In the genomic region with DNA sequence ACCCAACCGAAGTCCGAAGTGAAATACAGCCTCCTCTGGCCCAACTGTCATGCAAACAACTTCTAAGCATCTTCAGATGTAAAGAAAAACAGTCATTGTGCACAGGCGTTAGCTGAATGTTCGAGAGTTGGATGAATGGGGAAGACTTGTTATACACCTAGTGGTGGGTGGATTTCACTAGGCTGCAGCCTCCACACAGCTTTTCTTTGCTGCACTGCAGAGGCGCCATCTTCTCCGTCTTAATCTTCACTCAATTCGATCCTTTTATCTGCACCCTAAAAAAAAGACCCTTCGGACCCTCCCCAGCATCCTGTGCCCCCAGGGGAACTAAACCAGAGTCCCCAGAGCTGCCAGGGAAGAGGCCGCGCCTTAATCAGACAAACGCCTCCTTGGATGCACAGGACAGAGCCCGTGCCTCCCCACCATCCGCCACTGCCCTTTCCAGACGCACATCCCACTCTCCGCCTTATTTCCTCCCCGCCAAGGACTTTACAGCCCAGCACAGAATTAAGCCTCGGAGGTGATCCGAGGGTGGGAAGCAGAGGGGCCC, we compare ENCODE assay signal across 8 cellular contexts. TPM values are rescaled to one million over a fixed set of nuclear protein-coding genes. Genes with fewer than 3 reads are reported as not detected.
A peak's percentile ranks its signal among the peaks of the same experiment; 100 is the strongest.
DNase-seq lines count a peak whose midpoint lies in the region; ATAC-seq, FAIRE-seq and TF ChIP-seq lines count a peak whose summit lies in the region.

No MANE protein-coding gene starts in this region.

- peak overlapping the region; percentile 92 for H3K4me2 ChIP-seq in astrocyte (ENCODE audit: low read length)

- FAIRE-seq in astrocyte (lab: Jason Lieb, UNC): peak; percentile 50
- no peak for FAIRE-seq in GM12891 (lab: Jason Lieb, UNC)

- H3K4me1 ChIP-seq in SJCRH30: peaks cover 16% of the 10 kb centered on the region
- H3K4me1 ChIP-seq in astrocyte (ENCODE audit: insufficient read depth, low read length): peaks cover 24% of the 10 kb centered on the region
- peaks cover 19% of the 10 kb centered on the region for H3K4me1 ChIP-seq in rectal smooth muscle tissue (ENCODE audit: control insufficient read depth, insufficient read depth, low read length)

- H3K36me3 ChIP-seq in SJCRH30: peaks cover 11% of the 10 kb centered on the region
- no peaks in the 10 kb centered on the region for H3K36me3 ChIP-seq in astrocyte (ENCODE audit: insufficient read depth, low read length)
- H3K36me3 ChIP-seq in rectal smooth muscle tissue (ENCODE audit: control insufficient read depth, insufficient read depth, low read length): no peaks in the 10 kb centered on the region

- H3K27me3 Mint-ChIP-seq in astrocyte (ENCODE audit: low read depth, unreplicated experiment): peaks cover 4% of the 10 kb centered on the region

- H3K27ac Mint-ChIP-seq in astrocyte (ENCODE audit: unreplicated experiment): peak overlapping the region; percentile 83

- H3K9me3 Mint-ChIP-seq in astrocyte (ENCODE audit: unreplicated experiment): no peaks in the 10 kb centered on the region

- H3K9ac ChIP-seq in astrocyte (ENCODE audit: low read length): peak overlapping the region; percentile 91
- peak overlapping the region; percentile 64 for H3K9ac ChIP-seq in rectal smooth muscle tissue (ENCODE audit: low read length)

- H3K4me3 Mint-ChIP-seq in astrocyte (ENCODE audit: unreplicated experiment): peak overlapping the region; percentile 96

- TF ChIP-seq CTCF in LNCAP (IDR thresholded peaks at IDR 0.05): 0 out of 2 replicates have a peak, but pooled peaks have one; percentile 16
- TF ChIP-seq CTCF in astrocyte (IDR thresholded peaks at IDR 0.05; ENCODE audit: insufficient read depth, low read depth, low read length): peak; percentile 57

- TF ChIP-seq POLR2A in GM12891 (IDR thresholded peaks at IDR 0.05; ENCODE audit: low read depth, low read length): no peak

- peak; percentile 51 for ATAC-seq in GM21737 (IDR thresholded peaks at IDR 0.05; ENCODE audit: unreplicated experiment)

- H2AFZ ChIP-seq in astrocyte (ENCODE audit: low read depth, low read length): peak overlapping the region; percentile 91

- H3K27ac ChIP-seq in SJCRH30 (peak overlapping the region; percentile 90), astrocyte (ENCODE audit: low read depth, low read length) (peak overlapping the region; percentile 75), rectal smooth muscle tissue (ENCODE audit: low read depth, low read length) (peak overlapping the region; percentile 88)

- H3K4me3 ChIP-seq in SJCRH30: peak overlapping the region; percentile 98
- H3K4me3 ChIP-seq in astrocyte (ENCODE audit: insufficient read depth, low read depth, low read length): peak overlapping the region; percentile 79
- H3K4me3 ChIP-seq in rectal smooth muscle tissue (ENCODE audit: low read length): peak overlapping the region; percentile 88

- peak; percentile 20 for DNase-seq in DMS153 (lab: John Stamatoyannopoulos, UW)
- DNase-seq in SJCRH30: peak; percentile 63 to 76
- DNase-seq in astrocyte (ENCODE audit: low read depth): peak; percentile 68
- DNase-seq in hippocampal formation (lab: John Stamatoyannopoulos, UW): peak; percentile 68 to 71
- DNase-seq in GM12891 (ENCODE audit: insufficient read length, low spot score): no peak

- H3K79me2 ChIP-seq in astrocyte (ENCODE audit: insufficient read depth, low read length): peaks cover 64% of the 10 kb centered on the region

- peaks cover 42% of the 10 kb centered on the region for H4K20me1 ChIP-seq in astrocyte (ENCODE audit: insufficient read depth, low read length)

- H3K36me3 Mint-ChIP-seq in astrocyte (ENCODE audit: low read depth, unreplicated experiment): peaks cover 3% of the 10 kb centered on the region

- no peaks in the 10 kb centered on the region for H3K9me3 ChIP-seq in SJCRH30 (replicated peaks)
- no peaks in the 10 kb centered on the region for H3K9me3 ChIP-seq in astrocyte (ENCODE audit: insufficient read depth, low read depth, low read length)

- peaks cover 29% of the 10 kb centered on the region for H3K4me1 Mint-ChIP-seq in astrocyte (ENCODE audit: low read depth, unreplicated experiment)

- no peaks in the 10 kb centered on the region for H3K27me3 ChIP-seq in SJCRH30
- no peaks in the 10 kb centered on the region for H3K27me3 ChIP-seq in astrocyte (ENCODE audit: insufficient read depth, low read length)
- no peaks in the 10 kb centered on the region for H3K27me3 ChIP-seq in rectal smooth muscle tissue (ENCODE audit: control insufficient read depth, insufficient read depth, low read length)

TF ChIP-seq in GM12891, 5 proteins besides CTCF, POLR2A, EP300 and RAD21:
- TF ChIP-seq POLR2AphosphoS5 (IDR thresholded peaks at IDR 0.05; ENCODE audit: low read depth, low read length): no peak
- TF ChIP-seq TAF1 (IDR thresholded peaks at IDR 0.05; ENCODE audit: low read depth, low read length): no peak
- TF ChIP-seq SPI1 (IDR thresholded peaks at IDR 0.05; ENCODE audit: low read depth, low read length): no peak
- no peak for TF ChIP-seq PAX5 (IDR thresholded peaks at IDR 0.05; ENCODE audit: insufficient read depth, low read length, severe bottlenecking)
- no peak for TF ChIP-seq POU2F2 (IDR thresholded peaks at IDR 0.05; ENCODE audit: low read depth, low read length)

RNA-seq across cellular contexts. Expression of a gene that starts 1.4 kb away (rescaled TPM):
- 369 and 399 TPM in 2 replicates for total RNA-seq in SJCRH30 (2014; rRNA removed; shearing (Covaris generic))
- total RNA-seq in astrocyte: 785 and 823 TPM in 2 replicates
- 0.19 TPM for polyA plus RNA-seq in GM12891 (2012; ENCODE audit: low read depth, missing spikeins)
